2 cellular contexts compared by ENCODE assay signal in genomic region chr20:56426926-56427325, GRCh38.
A peak's percentile ranks its signal among the peaks of the same experiment; 100 is the strongest.
TF ChIP-seq lines count a peak whose summit lies in the region.

No MANE protein-coding gene starts in this region.

TF ChIP-seq in IMR-90, 13 proteins besides CTCF, POLR2A, EP300 and RAD21:
- TF ChIP-seq MXI1 (IDR thresholded peaks at IDR 0.05; ENCODE audit: borderline replicate concordance, low read depth, low read length) (no peak), RFX5 (IDR thresholded peaks at IDR 0.05; ENCODE audit: low read depth, low read length) (no peak), BHLHE40 (IDR thresholded peaks at IDR 0.05; ENCODE audit: low read depth, low read length) (no peak), FOS (IDR thresholded peaks at IDR 0.05; ENCODE audit: low read depth, low read length) (no peak), RCOR1 (IDR thresholded peaks at IDR 0.05; ENCODE audit: insufficient replicate concordance, low read length) (no peak), CEBPB (IDR thresholded peaks at IDR 0.05; ENCODE audit: low read depth, low read length) (no peak), CHD1 (IDR thresholded peaks at IDR 0.05; ENCODE audit: low read depth, low read length) (no peak), MAFK (IDR thresholded peaks at IDR 0.05; ENCODE audit: low read depth, low read length) (no peak), MAZ (IDR thresholded peaks at IDR 0.05; ENCODE audit: borderline replicate concordance, low read depth, low read length) (no peak), SMC3 (IDR thresholded peaks at IDR 0.05; ENCODE audit: low read depth, low read length) (no peak), NFE2L2 (IDR thresholded peaks at IDR 0.05; ENCODE audit: low read depth, low read length) (no peak)

TF ChIP-seq in HepG2, 621 proteins besides CTCF, POLR2A, EP300 and RAD21:
- TF ChIP-seq GLI4 (CRISPR knock-in tag; IDR thresholded peaks at IDR 0.05; ENCODE audit: borderline replicate concordance): no peak
- TF ChIP-seq ZNF121 (CRISPR knock-in tag; IDR thresholded peaks at IDR 0.05): peak; percentile 61; the same call in 1 of the 2 replicates
TF ChIP-seq in HepG2: peak in this region for 1.
